ENCODE assay signal across 9 cellular contexts in the genomic region with DNA sequence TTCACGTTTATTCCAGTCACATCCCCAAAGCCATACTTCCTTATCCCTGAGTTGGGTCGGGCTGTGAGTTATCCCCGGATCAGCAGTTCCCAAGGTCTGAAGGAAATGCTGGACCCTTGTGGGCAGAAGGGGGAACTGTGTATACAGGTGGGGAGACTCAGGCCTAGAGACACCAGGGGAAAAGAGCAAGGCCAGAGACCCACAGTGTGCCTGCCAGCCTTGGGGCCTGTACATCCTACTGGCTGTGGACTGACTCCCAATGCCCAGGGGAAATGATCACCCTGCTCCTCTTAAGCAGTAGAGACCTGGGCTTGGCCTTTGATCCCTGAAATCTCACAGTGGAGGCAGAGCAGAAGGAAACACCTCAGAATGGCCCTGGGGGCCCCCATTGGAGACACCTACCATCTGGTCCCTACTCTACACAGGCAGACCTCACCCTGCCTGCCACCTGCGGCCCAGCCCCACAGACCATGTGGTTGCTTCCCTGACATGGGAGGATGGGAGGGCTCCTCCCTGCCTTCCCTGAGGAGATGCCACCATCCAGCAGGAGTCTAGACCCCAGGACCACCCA. TPM values are rescaled to one million over a fixed set of nuclear protein-coding genes. Genes with fewer than 3 reads are reported as not detected.
DNase-seq lines count a peak whose midpoint lies in the region; ATAC-seq and TF ChIP-seq lines count a peak whose summit lies in the region.
"Had no signal": no experiment of that assay in that cellular context is flagged by ENCODE, and none has a peak within 500 bp of the region (broad histone marks: within the 10 kb centered on the region; RNA-seq: fewer than 3 reads in every experiment).

No MANE protein-coding gene starts in this region.

- H3K36me3 ChIP-seq in ascending aorta, result peaks cover 17 to 22% of the 10 kb centered on the region in 2 donors
- H3K36me3 ChIP-seq in left lung, result peaks cover 0 to 24% of the 10 kb centered on the region in 2 donors
- H3K36me3 ChIP-seq in SJCRH30, result 0 out of 2 replicates have a peak, but pooled peaks cover under 1% of the 10 kb centered on the region

- H3K4me1 Mint-ChIP-seq in T-helper 1 cell treated with Interleukin-12 subunit alpha and Interleukin-12 subunit beta and Interleukin-4 antibody, amounts not matched to agents 30 μg/mL and 1 μg/mL, for 36 hours (ENCODE audit: low read depth), result peaks cover 8% of the 10 kb centered on the region

- no peaks in the 10 kb centered on the region for H3K27me3 ChIP-seq in ascending aorta
- no peaks in the 10 kb centered on the region for H3K27me3 ChIP-seq in left lung
- H3K27me3 ChIP-seq in SJCRH30, result no peaks in the 10 kb centered on the region

- no peak for DNase-seq in T-helper 1 cell
- DNase-seq in ascending aorta (ENCODE audit: low spot score in 2 of 2), result peak in 1 of 2 donors; percentile 67
- peak in 1 of 2 donors; percentile 32 for DNase-seq in left lung
- DNase-seq in SJCRH30, result no peak
- no peak for DNase-seq in NCI-H2081 (lab: John Stamatoyannopoulos, UW)
- DNase-seq: hippocampal formation had no signal

- H3K9me3 ChIP-seq in ascending aorta (no peaks in the 10 kb centered on the region), left lung (no peaks in the 10 kb centered on the region), SJCRH30 (replicated peaks) (no peaks in the 10 kb centered on the region)

- H3K36me3 Mint-ChIP-seq in T-helper 1 cell treated with Interleukin-12 subunit alpha and Interleukin-12 subunit beta and Interleukin-4 antibody, amounts not matched to agents 30 μg/mL and 1 μg/mL, for 36 hours (ENCODE audit: low read depth), result peaks cover under 1% of the 10 kb centered on the region

- H3K27me3 Mint-ChIP-seq in T-helper 1 cell treated with Interleukin-12 subunit alpha and Interleukin-12 subunit beta and Interleukin-4 antibody, amounts not matched to agents 30 μg/mL and 1 μg/mL, for 36 hours (ENCODE audit: low read depth), result no peaks in the 10 kb centered on the region

- H3K9me3 Mint-ChIP-seq in T-helper 1 cell treated with Interleukin-12 subunit alpha and Interleukin-12 subunit beta and Interleukin-4 antibody, amounts not matched to agents 30 μg/mL and 1 μg/mL, for 36 hours, result no peaks in the 10 kb centered on the region

- TF ChIP-seq CTCF in ascending aorta (IDR thresholded peaks at IDR 0.05) (peak in 2 of 3 experiments; percentile 13 to 29), left lung (IDR thresholded peaks at IDR 0.05) (no peak)

- peak overlapping the region; percentile 98 to 99 for H3K27ac ChIP-seq in ascending aorta
- peak overlapping the region; percentile 83 to 89 for H3K27ac ChIP-seq in left lung
- H3K27ac ChIP-seq in temporal lobe (ENCODE audit: low read depth, low read length), result peak overlapping the region; percentile 80
- H3K27ac ChIP-seq in SJCRH30, result no peak overlapping the region

- intact Hi-C loops in ascending aorta (cut with DNase I), result loop anchor here (2.0 to 10.0 kb wide), 5 partner anchors 125 to 681 kb away; a partner anchor contains a TSS
- intact Hi-C loops in left lung (cut with DNase I), result no loop called here

- H3K4me3 ChIP-seq in ascending aorta (peak overlapping the region; percentile 87 to 94), left lung (peak overlapping the region; percentile 55 to 67), SJCRH30 (no peak overlapping the region)

- ATAC-seq in left lung, result no peak
- no peak for ATAC-seq in GM21529 (IDR thresholded peaks at IDR 0.05; ENCODE audit: unreplicated experiment)

- H3K4me1 ChIP-seq in ascending aorta, result peaks cover 4 to 48% of the 10 kb centered on the region in 2 donors
- peaks cover 0 to 18% of the 10 kb centered on the region in 2 donors for H3K4me1 ChIP-seq in left lung
- H3K4me1 ChIP-seq in SJCRH30, result no peaks in the 10 kb centered on the region

- H3K27ac Mint-ChIP-seq in T-helper 1 cell treated with Interleukin-12 subunit alpha and Interleukin-12 subunit beta and Interleukin-4 antibody, amounts not matched to agents 30 μg/mL and 1 μg/mL, for 36 hours, result no peak overlapping the region

- peak overlapping the region; percentile 57 for H3K4me3 Mint-ChIP-seq in T-helper 1 cell treated with Interleukin-12 subunit alpha and Interleukin-12 subunit beta and Interleukin-4 antibody, amounts not matched to agents 30 μg/mL and 1 μg/mL, for 36 hours

RNA-seq across cellular contexts. Expression of a gene that starts 1.3 kb away (rescaled TPM):
- total RNA-seq in ascending aorta (1,262 TPM), left lung (100 to 1,000 TPM in 1 of 2 donors, 10 to 100 TPM in 1; 80.0 to 115 TPM), temporal lobe (18.4 TPM)
- 0.24 TPM in 1 of 2 replicates, not detected in the other for total RNA-seq in SJCRH30 (2014; rRNA removed; shearing (Covaris generic))

RNA-seq across cellular contexts. Expression of a gene that starts 16.7 kb away (rescaled TPM):
- 1.3 TPM for total RNA-seq in ascending aorta
- total RNA-seq in left lung, result 1 to 10 TPM; 3.8 to 4.0 TPM
- total RNA-seq in temporal lobe, result 2.5 TPM
- 0.10 and 0.12 TPM in 2 replicates for total RNA-seq in SJCRH30 (2014; rRNA removed; shearing (Covaris generic))

RNA-seq across cellular contexts. Expression of a gene that starts 25.0 kb away (rescaled TPM):
- 671 TPM for total RNA-seq in ascending aorta
- total RNA-seq in left lung, result 10 to 100 TPM; 86.4 to 99.7 TPM
- total RNA-seq in temporal lobe, result 8.9 TPM
- total RNA-seq in SJCRH30 (2014; rRNA removed; shearing (Covaris generic)), result 33.5 and 34.2 TPM in 2 replicates

RNA-seq across cellular contexts. Expression of a gene that starts 34.2 kb away (rescaled TPM):
- not detected for total RNA-seq in ascending aorta
- 1 to 10 TPM; 4.3 to 9.9 TPM for total RNA-seq in left lung
- under 0.01 TPM for total RNA-seq in temporal lobe
- total RNA-seq in SJCRH30 (2014; rRNA removed; shearing (Covaris generic)), result 0.61 and 0.87 TPM in 2 replicates

RNA-seq across cellular contexts. Expression of a gene that starts 53.9 kb away (rescaled TPM):
- total RNA-seq in ascending aorta (29.8 TPM), left lung (10 to 100 TPM; 28.2 to 34.3 TPM), temporal lobe (28.0 TPM)
- total RNA-seq in SJCRH30 (2014; rRNA removed; shearing (Covaris generic)), result 23.3 and 24.2 TPM in 2 replicates

Comparison
In these comparisons a context has a peak if more than half of its experiments do, and no peak if none do; other contexts are left out.
1. CTCF ChIP-seq: peak in ascending aorta (2 of 3); none in left lung (0 of 2).
2. RNA of a gene that starts 1.3 kb away (total RNA-seq): 1,262 TPM in ascending aorta (single experiment), 80.0 to 115 TPM in left lung and 18.4 TPM in temporal lobe (single experiment); 0.24 TPM in SJCRH30; every median in the first group is over 10 times any median in the second.